Comparison of ENCODE assay signal across 8 cellular contexts in genomic region chr21:35528109-35529042, GRCh38.
DNase-seq lines count a peak whose midpoint lies in the region; ATAC-seq lines count a peak whose summit lies in the region.

No MANE protein-coding gene starts in this region.

- no peaks in the 10 kb centered on the region for H3K27me3 ChIP-seq in endocrine pancreas (ENCODE audit: control insufficient read depth, insufficient read depth, low read length)

- H3K36me3 ChIP-seq in endocrine pancreas (ENCODE audit: control insufficient read depth, insufficient read depth, low read length): no peaks in the 10 kb centered on the region

- H3K4me3 ChIP-seq in endocrine pancreas (ENCODE audit: control insufficient read depth, insufficient read depth, low read length): peak overlapping the region; percentile 70

- ATAC-seq in HG03103 (IDR thresholded peaks at IDR 0.05; ENCODE audit: low read depth, unreplicated experiment) (peak; percentile 42), HG03025 (IDR thresholded peaks at IDR 0.05; ENCODE audit: low FRiP score, unreplicated experiment) (no peak)
- ATAC-seq in activated CD4-positive, CD25-positive, alpha-beta regulatory T cell treated with anti-CD3 and anti-CD28 coated beads, Interleukin-2, amount 50 U/mL, for 24 hours: peak; percentile 50 to 54

- H3K9me3 ChIP-seq in endocrine pancreas (ENCODE audit: control insufficient read depth, low read length): no peaks in the 10 kb centered on the region

- DNase-seq in Daoy (ENCODE audit: low read depth) (peak; percentile 40), pons (ENCODE audit: low spot score) (peak; percentile 19), epidermal melanocyte (ENCODE audit: insufficient read length, low spot score) (no peak), SW 1271 (lab: John Stamatoyannopoulos, UW) (no peak)

- no peak overlapping the region for H3K9ac ChIP-seq in endocrine pancreas (ENCODE audit: control insufficient read depth, insufficient read depth, low read length)

- no peaks in the 10 kb centered on the region for H3K4me1 ChIP-seq in endocrine pancreas (ENCODE audit: control insufficient read depth, insufficient read depth, low read length)

Comparison
In these comparisons a context has a peak if more than half of its experiments do, and no peak if none do; other contexts are left out.
1. DNase-seq: peak in Daoy (single experiment) and pons (single experiment); none in epidermal melanocyte (single experiment) and SW 1271 (0 of 2).